In genomic region chr12:96194572-96194889, GRCh38 we compare ENCODE assay signal across 8 cellular contexts. TPM values are rescaled to one million over a fixed set of nuclear protein-coding genes. Genes with fewer than 3 reads are reported as not detected.
DNase-seq lines count a peak whose midpoint lies in the region; ATAC-seq and TF ChIP-seq lines count a peak whose summit lies in the region.

No MANE protein-coding gene starts in this region.

- no peak for TF ChIP-seq CTCF in 22Rv1 (IDR thresholded peaks at IDR 0.05)
- no peak for TF ChIP-seq CTCF in esophagus squamous epithelium (IDR thresholded peaks at IDR 0.05)
- TF ChIP-seq CTCF in gastrocnemius medialis (IDR thresholded peaks at IDR 0.05 in 4 of 5, conservative IDR thresholded peaks at IDR 0.05 in 1 of 5), result no peak
- TF ChIP-seq CTCF in omental fat pad (IDR thresholded peaks at IDR 0.05), result no peak

- ATAC-seq in GM19452 (IDR thresholded peaks at IDR 0.05; ENCODE audit: unreplicated experiment), result peak; percentile 25
- no peak for ATAC-seq in gastrocnemius medialis
- ATAC-seq in omental fat pad (ENCODE audit: low FRiP score), result no peak

- intact Hi-C loops in esophagus squamous epithelium (cut with DNase I) (no loop called here), gastrocnemius medialis (cut with DNase I; ENCODE audit: low total_unique reads) (no loop called here)

- H3K36me3 ChIP-seq in NT2/D1 (ENCODE audit: insufficient read depth, insufficient read length, low read length) (peaks cover 4% of the 10 kb centered on the region), esophagus squamous epithelium (no peaks in the 10 kb centered on the region), gastrocnemius medialis (no peaks in the 10 kb centered on the region)

- DNase-seq in NT2/D1 (ENCODE audit: low read depth, low spot score) (no peak), esophagus squamous epithelium (lab: John Stamatoyannopoulos, UW) (no peak), gastrocnemius medialis (no peak), middle frontal gyrus (ENCODE audit: extremely low spot score, low spot score) (no peak), omental fat pad (ENCODE audit: low spot score) (no peak), NCI-H2227 treated with DMSO at 0.1 percent for 48 hours (lab: John Stamatoyannopoulos, UW) (no peak)

- no peaks in the 10 kb centered on the region for H3K27me3 ChIP-seq in NT2/D1 (ENCODE audit: insufficient read depth, insufficient read length)
- H3K27me3 ChIP-seq in esophagus squamous epithelium, result no peaks in the 10 kb centered on the region
- peaks cover 2 to 16% (median 11%) of the 10 kb centered on the region in 3 donors for H3K27me3 ChIP-seq in gastrocnemius medialis

- peak overlapping the region; percentile 79 for H3K9ac ChIP-seq in NT2/D1 (ENCODE audit: insufficient read length, low read depth)

- H3K4me1 ChIP-seq in NT2/D1 (ENCODE audit: insufficient read depth, insufficient read length) (no peaks in the 10 kb centered on the region), esophagus squamous epithelium (peaks cover 18 to 50% (median 31%) of the 10 kb centered on the region in 3 donors), gastrocnemius medialis (no peaks in the 10 kb centered on the region)

- in situ Hi-C loops in gastrocnemius medialis (cut with MboI; ENCODE audit: low sequenced_read_pairs in 4 of 4), result no loop called here

- H3K4me3 ChIP-seq in NT2/D1 (ENCODE audit: insufficient read length, low read depth) (peak overlapping the region; percentile 84), esophagus squamous epithelium (peak overlapping the region; percentile 71 to 92 (median 86)), gastrocnemius medialis (peak overlapping the region; percentile 62 to 74 (median 67))

- H3K27ac ChIP-seq in 22Rv1, result peak overlapping the region; percentile 13; the same call in 1 of the 2 replicates
- peak overlapping the region; percentile 90 to 97 (median 92) for H3K27ac ChIP-seq in esophagus squamous epithelium
- H3K27ac ChIP-seq in gastrocnemius medialis, result peak overlapping the region; percentile 48 to 76 (median 71)

- WGBS in esophagus squamous epithelium, 2 donors, result 0% methylated on average over 6 to 7 of the region's 24 CpGs

- no peak for TF ChIP-seq POLR2A in esophagus squamous epithelium (IDR thresholded peaks at IDR 0.05)
- TF ChIP-seq POLR2A in gastrocnemius medialis (IDR thresholded peaks at IDR 0.05), result no peak

- H3K9me3 ChIP-seq in NT2/D1 (ENCODE audit: insufficient read depth, low read length) (no peaks in the 10 kb centered on the region), esophagus squamous epithelium (no peaks in the 10 kb centered on the region), gastrocnemius medialis (no peaks in the 10 kb centered on the region)

RNA-seq across cellular contexts. Expression of gene ELK3, which starts 0.4 kb away (rescaled TPM):
- 10 to 100 TPM; 24.8 to 44.0 (median 34.8) TPM for total RNA-seq in esophagus squamous epithelium
- total RNA-seq in gastrocnemius medialis, result 1 to 10 TPM; 3.7 to 6.6 (median 4.9) TPM
- total RNA-seq in omental fat pad, result 10 to 100 TPM; 22.4 to 69.7 (median 37.9) TPM

Comparison
In these comparisons a context has a peak if more than half of its experiments do, and no peak if none do; other contexts are left out.
1. H3K27ac ChIP-seq: peak in every context shown above with its lines; median percentile 92 in esophagus squamous epithelium; 71 in gastrocnemius medialis; 13 in 22Rv1.